In the genomic region with DNA sequence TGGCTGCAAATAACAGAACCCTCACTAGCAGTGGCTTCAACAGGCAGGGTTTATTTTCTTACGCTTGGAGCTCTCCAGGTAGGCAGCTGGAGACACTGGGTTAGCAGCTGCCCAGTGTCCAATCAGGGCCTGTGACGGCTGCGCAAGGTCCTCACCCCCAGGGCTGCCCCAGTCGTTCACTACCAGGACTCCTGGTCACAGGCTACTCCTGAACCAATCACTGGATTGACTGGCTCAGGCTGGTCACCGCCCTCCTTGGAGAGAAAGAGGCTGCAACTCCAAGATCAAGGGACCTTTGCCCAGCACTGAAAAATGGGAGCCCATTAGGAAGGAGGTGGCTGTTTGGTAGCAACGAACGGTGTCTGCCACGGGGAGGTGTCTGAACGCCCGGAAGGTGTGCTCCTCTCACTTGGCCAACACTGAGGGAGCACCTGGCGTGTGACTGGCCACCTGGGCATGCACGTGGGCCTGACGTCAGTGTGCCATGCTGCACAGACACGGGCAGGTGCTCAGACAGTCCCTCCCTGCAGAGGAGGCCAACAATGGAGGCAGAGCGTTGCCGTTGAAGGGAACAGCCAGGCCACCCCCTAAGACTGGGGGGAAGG, we compare ENCODE assay signal across 1 cellular context.
A peak's percentile ranks its signal among the peaks of the same experiment; 100 is the strongest.
TF ChIP-seq lines count a peak whose summit lies in the region.

No MANE protein-coding gene starts in this region.

TF ChIP-seq in HepG2, 621 proteins besides CTCF, POLR2A, EP300 and RAD21 (continued from another document and continues in another):
- TF ChIP-seq, protein P1, sequence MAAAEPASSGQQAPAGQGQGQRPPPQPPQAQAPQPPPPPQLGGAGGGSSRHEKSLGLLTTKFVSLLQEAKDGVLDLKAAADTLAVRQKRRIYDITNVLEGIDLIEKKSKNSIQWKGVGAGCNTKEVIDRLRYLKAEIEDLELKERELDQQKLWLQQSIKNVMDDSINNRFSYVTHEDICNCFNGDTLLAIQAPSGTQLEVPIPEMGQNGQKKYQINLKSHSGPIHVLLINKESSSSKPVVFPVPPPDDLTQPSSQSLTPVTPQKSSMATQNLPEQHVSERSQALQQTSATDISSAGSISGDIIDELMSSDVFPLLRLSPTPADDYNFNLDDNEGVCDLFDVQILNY (CRISPR knock-in tag; conservative IDR thresholded peaks at IDR 0.05): no peak
- no peak for TF ChIP-seq PHF20 (CRISPR knock-in tag; IDR thresholded peaks at IDR 0.05)
- TF ChIP-seq ZNF431 (CRISPR knock-in tag; IDR thresholded peaks at IDR 0.05; ENCODE audit: borderline replicate concordance, low read depth): no peak
- TF ChIP-seq, protein P2, sequence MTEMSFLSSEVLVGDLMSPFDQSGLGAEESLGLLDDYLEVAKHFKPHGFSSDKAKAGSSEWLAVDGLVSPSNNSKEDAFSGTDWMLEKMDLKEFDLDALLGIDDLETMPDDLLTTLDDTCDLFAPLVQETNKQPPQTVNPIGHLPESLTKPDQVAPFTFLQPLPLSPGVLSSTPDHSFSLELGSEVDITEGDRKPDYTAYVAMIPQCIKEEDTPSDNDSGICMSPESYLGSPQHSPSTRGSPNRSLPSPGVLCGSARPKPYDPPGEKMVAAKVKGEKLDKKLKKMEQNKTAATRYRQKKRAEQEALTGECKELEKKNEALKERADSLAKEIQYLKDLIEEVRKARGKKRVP (CRISPR knock-in tag; IDR thresholded peaks at IDR 0.05): no peak
- TF ChIP-seq ESRRA (CRISPR knock-in tag; IDR thresholded peaks at IDR 0.05; ENCODE audit: low read depth): no peak
- no peak for TF ChIP-seq SRSF1 (optimal IDR thresholded peaks at IDR 0.05; ENCODE audit: low read depth, low read length)
- no peak for TF ChIP-seq RORA (CRISPR knock-in tag; IDR thresholded peaks at IDR 0.05)
- TF ChIP-seq SCMH1 (CRISPR knock-in tag; IDR thresholded peaks at IDR 0.05; ENCODE audit: borderline replicate concordance): no peak
- TF ChIP-seq MTA1 (CRISPR knock-in tag; IDR thresholded peaks at IDR 0.05; ENCODE audit: borderline replicate concordance): no peak
- no peak for TF ChIP-seq ZSCAN22 (CRISPR knock-in tag; IDR thresholded peaks at IDR 0.05)
- TF ChIP-seq SOX13 (IDR thresholded peaks at IDR 0.05): no peak
- TF ChIP-seq SOX13 (CRISPR knock-in tag; conservative IDR thresholded peaks at IDR 0.05 in 1 of 2, IDR thresholded peaks at IDR 0.05 in 1 of 2): no peak
- TF ChIP-seq, protein P3, sequence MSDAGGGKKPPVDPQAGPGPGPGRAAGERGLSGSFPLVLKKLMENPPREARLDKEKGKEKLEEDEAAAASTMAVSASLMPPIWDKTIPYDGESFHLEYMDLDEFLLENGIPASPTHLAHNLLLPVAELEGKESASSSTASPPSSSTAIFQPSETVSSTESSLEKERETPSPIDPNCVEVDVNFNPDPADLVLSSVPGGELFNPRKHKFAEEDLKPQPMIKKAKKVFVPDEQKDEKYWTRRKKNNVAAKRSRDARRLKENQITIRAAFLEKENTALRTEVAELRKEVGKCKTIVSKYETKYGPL (CRISPR knock-in tag; IDR thresholded peaks at IDR 0.05): no peak
- TF ChIP-seq, protein P4, sequence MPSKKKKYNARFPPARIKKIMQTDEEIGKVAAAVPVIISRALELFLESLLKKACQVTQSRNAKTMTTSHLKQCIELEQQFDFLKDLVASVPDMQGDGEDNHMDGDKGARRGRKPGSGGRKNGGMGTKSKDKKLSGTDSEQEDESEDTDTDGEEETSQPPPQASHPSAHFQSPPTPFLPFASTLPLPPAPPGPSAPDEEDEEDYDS (CRISPR knock-in tag; IDR thresholded peaks at IDR 0.05): no peak
- no peak for TF ChIP-seq GLI4 (CRISPR knock-in tag; IDR thresholded peaks at IDR 0.05; ENCODE audit: borderline replicate concordance)
- TF ChIP-seq ZNF569 (CRISPR knock-in tag; IDR thresholded peaks at IDR 0.05; ENCODE audit: borderline replicate concordance): no peak
- TF ChIP-seq GTF3A (CRISPR knock-in tag; conservative IDR thresholded peaks at IDR 0.05): no peak
- TF ChIP-seq TBP (CRISPR knock-in tag; IDR thresholded peaks at IDR 0.05): no peak
- TF ChIP-seq RBFOX2 (IDR thresholded peaks at IDR 0.05; ENCODE audit: low read depth, low read length): no peak
- no peak for TF ChIP-seq ZNF446 (CRISPR knock-in tag; IDR thresholded peaks at IDR 0.05)
- TF ChIP-seq ZNF530 (CRISPR knock-in tag; IDR thresholded peaks at IDR 0.05; ENCODE audit: low read depth): no peak
- no peak for TF ChIP-seq FOXK1 (CRISPR knock-in tag; IDR thresholded peaks at IDR 0.05; ENCODE audit: borderline replicate concordance, low read depth)
- TF ChIP-seq NFATC3 (CRISPR knock-in tag; IDR thresholded peaks at IDR 0.05): no peak
- TF ChIP-seq IKZF4 (CRISPR knock-in tag; IDR thresholded peaks at IDR 0.05; ENCODE audit: borderline replicate concordance, low read depth, not compliant biosample characterization): no peak
- no peak for TF ChIP-seq ZNF567 (CRISPR knock-in tag; IDR thresholded peaks at IDR 0.05; ENCODE audit: borderline replicate concordance)
- TF ChIP-seq HNRNPK (IDR thresholded peaks at IDR 0.05; ENCODE audit: low read depth, low read length, poor library complexity, severe bottlenecking): no peak
- TF ChIP-seq ADNP (CRISPR knock-in tag; IDR thresholded peaks at IDR 0.05): no peak
- TF ChIP-seq, protein P5, sequence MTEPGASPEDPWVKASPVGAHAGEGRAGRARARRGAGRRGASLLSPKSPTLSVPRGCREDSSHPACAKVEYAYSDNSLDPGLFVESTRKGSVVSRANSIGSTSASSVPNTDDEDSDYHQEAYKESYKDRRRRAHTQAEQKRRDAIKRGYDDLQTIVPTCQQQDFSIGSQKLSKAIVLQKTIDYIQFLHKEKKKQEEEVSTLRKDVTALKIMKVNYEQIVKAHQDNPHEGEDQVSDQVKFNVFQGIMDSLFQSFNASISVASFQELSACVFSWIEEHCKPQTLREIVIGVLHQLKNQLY (CRISPR knock-in tag; IDR thresholded peaks at IDR 0.05): no peak
- TF ChIP-seq, protein P6, sequence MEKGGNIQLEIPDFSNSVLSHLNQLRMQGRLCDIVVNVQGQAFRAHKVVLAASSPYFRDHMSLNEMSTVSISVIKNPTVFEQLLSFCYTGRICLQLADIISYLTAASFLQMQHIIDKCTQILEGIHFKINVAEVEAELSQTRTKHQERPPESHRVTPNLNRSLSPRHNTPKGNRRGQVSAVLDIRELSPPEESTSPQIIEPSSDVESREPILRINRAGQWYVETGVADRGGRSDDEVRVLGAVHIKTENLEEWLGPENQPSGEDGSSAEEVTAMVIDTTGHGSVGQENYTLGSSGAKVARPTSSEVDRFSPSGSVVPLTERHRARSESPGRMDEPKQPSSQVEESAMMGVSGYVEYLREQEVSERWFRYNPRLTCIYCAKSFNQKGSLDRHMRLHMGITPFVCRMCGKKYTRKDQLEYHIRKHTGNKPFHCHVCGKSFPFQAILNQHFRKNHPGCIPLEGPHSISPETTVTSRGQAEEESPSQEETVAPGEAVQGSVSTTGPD (CRISPR knock-in tag; IDR thresholded peaks at IDR 0.05): no peak
- TF ChIP-seq ZBTB8A (CRISPR knock-in tag; IDR thresholded peaks at IDR 0.05; ENCODE audit: borderline replicate concordance, low read depth): no peak
- no peak for TF ChIP-seq PRMT3 (CRISPR knock-in tag; IDR thresholded peaks at IDR 0.05; ENCODE audit: borderline replicate concordance, low read depth)
- TF ChIP-seq KDM4B (CRISPR knock-in tag; IDR thresholded peaks at IDR 0.05): no peak
- TF ChIP-seq POLR2G (IDR thresholded peaks at IDR 0.05; ENCODE audit: low read depth, low read length): no peak
- TF ChIP-seq HOXA7 (CRISPR knock-in tag; IDR thresholded peaks at IDR 0.05): no peak
- TF ChIP-seq, protein P7, sequence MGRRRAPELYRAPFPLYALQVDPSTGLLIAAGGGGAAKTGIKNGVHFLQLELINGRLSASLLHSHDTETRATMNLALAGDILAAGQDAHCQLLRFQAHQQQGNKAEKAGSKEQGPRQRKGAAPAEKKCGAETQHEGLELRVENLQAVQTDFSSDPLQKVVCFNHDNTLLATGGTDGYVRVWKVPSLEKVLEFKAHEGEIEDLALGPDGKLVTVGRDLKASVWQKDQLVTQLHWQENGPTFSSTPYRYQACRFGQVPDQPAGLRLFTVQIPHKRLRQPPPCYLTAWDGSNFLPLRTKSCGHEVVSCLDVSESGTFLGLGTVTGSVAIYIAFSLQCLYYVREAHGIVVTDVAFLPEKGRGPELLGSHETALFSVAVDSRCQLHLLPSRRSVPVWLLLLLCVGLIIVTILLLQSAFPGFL (CRISPR knock-in tag; IDR thresholded peaks at IDR 0.05): no peak
- TF ChIP-seq, protein P8, sequence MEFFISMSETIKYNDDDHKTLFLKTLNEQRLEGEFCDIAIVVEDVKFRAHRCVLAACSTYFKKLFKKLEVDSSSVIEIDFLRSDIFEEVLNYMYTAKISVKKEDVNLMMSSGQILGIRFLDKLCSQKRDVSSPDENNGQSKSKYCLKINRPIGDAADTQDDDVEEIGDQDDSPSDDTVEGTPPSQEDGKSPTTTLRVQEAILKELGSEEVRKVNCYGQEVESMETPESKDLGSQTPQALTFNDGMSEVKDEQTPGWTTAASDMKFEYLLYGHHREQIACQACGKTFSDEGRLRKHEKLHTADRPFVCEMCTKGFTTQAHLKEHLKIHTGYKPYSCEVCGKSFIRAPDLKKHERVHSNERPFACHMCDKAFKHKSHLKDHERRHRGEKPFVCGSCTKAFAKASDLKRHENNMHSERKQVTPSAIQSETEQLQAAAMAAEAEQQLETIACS (CRISPR knock-in tag; IDR thresholded peaks at IDR 0.05): no peak
- TF ChIP-seq, protein P9, sequence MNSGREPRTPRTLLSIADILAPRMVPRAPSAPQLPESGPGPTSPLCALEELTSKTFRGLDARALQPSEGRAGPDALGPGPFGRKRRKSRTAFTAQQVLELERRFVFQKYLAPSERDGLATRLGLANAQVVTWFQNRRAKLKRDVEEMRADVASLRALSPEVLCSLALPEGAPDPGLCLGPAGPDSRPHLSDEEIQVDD (CRISPR knock-in tag; IDR thresholded peaks at IDR 0.05; ENCODE audit: borderline replicate concordance): 0 out of 2 replicates have a peak, but pooled peaks have one; percentile 50
- TF ChIP-seq ZSCAN9 (CRISPR knock-in tag; IDR thresholded peaks at IDR 0.05; ENCODE audit: borderline replicate concordance): no peak
- no peak for TF ChIP-seq KLF6 (CRISPR knock-in tag; IDR thresholded peaks at IDR 0.05)
- no peak for TF ChIP-seq ZFP36L1 (CRISPR knock-in tag; IDR thresholded peaks at IDR 0.05)
- TF ChIP-seq NAIF1 (CRISPR knock-in tag; IDR thresholded peaks at IDR 0.05; ENCODE audit: borderline replicate concordance): no peak
- no peak for TF ChIP-seq PCBP2 (optimal IDR thresholded peaks at IDR 0.05; ENCODE audit: low read depth, low read length, poor library complexity, severe bottlenecking)
- TF ChIP-seq NFKBIZ (CRISPR knock-in tag; IDR thresholded peaks at IDR 0.05): no peak
- TF ChIP-seq, protein P10, sequence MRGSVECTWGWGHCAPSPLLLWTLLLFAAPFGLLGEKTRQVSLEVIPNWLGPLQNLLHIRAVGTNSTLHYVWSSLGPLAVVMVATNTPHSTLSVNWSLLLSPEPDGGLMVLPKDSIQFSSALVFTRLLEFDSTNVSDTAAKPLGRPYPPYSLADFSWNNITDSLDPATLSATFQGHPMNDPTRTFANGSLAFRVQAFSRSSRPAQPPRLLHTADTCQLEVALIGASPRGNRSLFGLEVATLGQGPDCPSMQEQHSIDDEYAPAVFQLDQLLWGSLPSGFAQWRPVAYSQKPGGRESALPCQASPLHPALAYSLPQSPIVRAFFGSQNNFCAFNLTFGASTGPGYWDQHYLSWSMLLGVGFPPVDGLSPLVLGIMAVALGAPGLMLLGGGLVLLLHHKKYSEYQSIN (CRISPR knock-in tag; IDR thresholded peaks at IDR 0.05; ENCODE audit: borderline replicate concordance): no peak
- TF ChIP-seq SRY (CRISPR knock-in tag; IDR thresholded peaks at IDR 0.05): no peak
- TF ChIP-seq, protein P11, sequence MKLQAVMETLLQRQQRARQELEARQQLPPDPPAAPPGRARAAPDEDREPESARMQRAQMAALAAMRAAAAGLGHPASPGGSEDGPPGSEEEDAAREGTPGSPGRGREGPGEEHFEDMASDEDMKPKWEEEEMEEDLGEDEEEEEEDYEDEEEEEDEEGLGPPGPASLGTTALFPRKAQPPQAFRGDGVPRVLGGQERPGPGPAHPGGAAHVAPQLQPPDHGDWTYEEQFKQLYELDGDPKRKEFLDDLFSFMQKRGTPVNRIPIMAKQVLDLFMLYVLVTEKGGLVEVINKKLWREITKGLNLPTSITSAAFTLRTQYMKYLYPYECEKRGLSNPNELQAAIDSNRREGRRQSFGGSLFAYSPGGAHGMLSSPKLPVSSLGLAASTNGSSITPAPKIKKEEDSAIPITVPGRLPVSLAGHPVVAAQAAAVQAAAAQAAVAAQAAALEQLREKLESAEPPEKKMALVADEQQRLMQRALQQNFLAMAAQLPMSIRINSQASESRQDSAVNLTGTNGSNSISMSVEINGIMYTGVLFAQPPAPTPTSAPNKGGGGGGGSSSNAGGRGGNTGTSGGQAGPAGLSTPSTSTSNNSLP (IDR thresholded peaks at IDR 0.05; ENCODE audit: low read depth, low read length): no peak
- no peak for TF ChIP-seq MAZ (IDR thresholded peaks at IDR 0.05; ENCODE audit: borderline replicate concordance, low read depth, low read length)
- 0 out of 2 replicates have a peak, but pooled peaks have one; percentile 62 for TF ChIP-seq MAZ (CRISPR knock-in tag; IDR thresholded peaks at IDR 0.05; ENCODE audit: low read depth)
- TF ChIP-seq HOXA5 (CRISPR knock-in tag; IDR thresholded peaks at IDR 0.05): no peak
- TF ChIP-seq NFKB2 (CRISPR knock-in tag; IDR thresholded peaks at IDR 0.05; ENCODE audit: borderline replicate concordance): no peak
- no peak for TF ChIP-seq SMAD3 (CRISPR knock-in tag; IDR thresholded peaks at IDR 0.05)
- 0 out of 2 replicates have a peak, but pooled peaks have one; percentile 64 for TF ChIP-seq ZNF772 (CRISPR knock-in tag; IDR thresholded peaks at IDR 0.05)
- no peak for TF ChIP-seq PHF5A (CRISPR knock-in tag; IDR thresholded peaks at IDR 0.05; ENCODE audit: low read depth, unreplicated experiment)
- no peak for TF ChIP-seq CHD4 (IDR thresholded peaks at IDR 0.05; ENCODE audit: borderline replicate concordance, low read length)
- no peak for TF ChIP-seq HHEX (CRISPR knock-in tag; IDR thresholded peaks at IDR 0.05)
- TF ChIP-seq ZNF570 (CRISPR knock-in tag; IDR thresholded peaks at IDR 0.05; ENCODE audit: borderline replicate concordance): no peak
- no peak for TF ChIP-seq ZNF253 (CRISPR knock-in tag; IDR thresholded peaks at IDR 0.05; ENCODE audit: borderline replicate concordance)
- no peak for TF ChIP-seq ZSCAN29 (CRISPR knock-in tag; conservative IDR thresholded peaks at IDR 0.05)
- no peak for TF ChIP-seq NCOR1 (IDR thresholded peaks at IDR 0.05; ENCODE audit: borderline replicate concordance, low read length)
- TF ChIP-seq ZFP90 (CRISPR knock-in tag; IDR thresholded peaks at IDR 0.05; ENCODE audit: borderline replicate concordance): no peak
- no peak for TF ChIP-seq RFX3 (CRISPR knock-in tag; IDR thresholded peaks at IDR 0.05)
- no peak for TF ChIP-seq GATA4 (IDR thresholded peaks at IDR 0.05; ENCODE audit: borderline replicate concordance, low read depth)
- no peak for TF ChIP-seq NONO (IDR thresholded peaks at IDR 0.05)
- TF ChIP-seq NONO (CRISPR knock-in tag; conservative IDR thresholded peaks at IDR 0.05): no peak
- no peak for TF ChIP-seq IRF2 (CRISPR knock-in tag; IDR thresholded peaks at IDR 0.05)
- no peak for TF ChIP-seq ATRX (CRISPR knock-in tag; IDR thresholded peaks at IDR 0.05; ENCODE audit: borderline replicate concordance)
